ENCODE assay signal across 12 cellular contexts in the genomic region with DNA sequence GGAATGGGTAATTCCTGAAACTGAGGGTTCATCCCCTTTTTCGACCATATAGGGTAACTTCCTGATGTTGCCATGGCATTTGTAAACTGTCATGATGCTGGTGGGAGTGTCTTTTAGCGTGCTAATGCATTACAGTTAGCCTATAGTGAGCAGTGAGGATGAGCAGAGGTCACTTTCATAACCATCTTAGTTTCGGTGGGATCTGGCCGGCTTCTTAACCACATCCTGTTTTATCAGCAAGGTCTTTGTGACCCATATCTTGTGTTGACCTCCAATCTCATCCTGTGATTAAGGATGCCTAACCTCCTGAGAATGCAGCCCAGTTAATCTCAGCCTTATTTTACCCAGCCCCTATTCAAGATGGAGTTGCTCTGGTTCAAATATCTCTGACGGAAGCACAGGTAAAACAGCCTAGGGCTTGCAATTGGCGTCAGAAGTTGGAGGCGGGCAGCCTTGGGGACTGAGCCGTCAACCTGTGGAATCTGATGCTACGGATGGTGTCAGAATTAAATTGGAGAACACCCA. TPM values are rescaled to one million over a fixed set of nuclear protein-coding genes. Genes with fewer than 3 reads are reported as not detected.
A peak's percentile ranks its signal among the peaks of the same experiment; 100 is the strongest.
DNase-seq lines count a peak whose midpoint lies in the region; ATAC-seq and TF ChIP-seq lines count a peak whose summit lies in the region.
"Had no signal": no experiment of that assay in that cellular context is flagged by ENCODE, and none has a peak within 500 bp of the region (broad histone marks: within the 10 kb centered on the region; RNA-seq: fewer than 3 reads in every experiment).

No MANE protein-coding gene starts in this region.

- H3K27ac ChIP-seq in HUES64 (ENCODE audit: low read depth, low read length) (peak overlapping the region; percentile 87), SJCRH30 (no peak overlapping the region)

- no peak for TF ChIP-seq CTCF in fibroblast of mammary gland (conservative IDR thresholded peaks at IDR 0.05; ENCODE audit: control insufficient read depth, insufficient read depth, low read depth, low read length)

- H3K36me3 ChIP-seq in HUES64 (ENCODE audit: insufficient read depth, low read length) (no peaks in the 10 kb centered on the region), SJCRH30 (no peaks in the 10 kb centered on the region)

- DNase-seq in ELF-1 (ENCODE audit: low read depth, low spot score) (peak; percentile 66), fibroblast of mammary gland (ENCODE audit: low read depth) (peak; percentile 42), hypothalamus (lab: John Stamatoyannopoulos, UW) (no peak), SJCRH30 (no peak), DMS53 treated with DMSO at 0.1 percent for 48 hours (lab: John Stamatoyannopoulos, UW; ENCODE audit: unreplicated experiment) (no peak), NCI-H1436 treated with DMSO at 0.1 percent for 48 hours (lab: John Stamatoyannopoulos, UW) (no peak)
- DNase-seq: activated B cell treated with CpG ODN at 0.5 μM for 24 hours; central memory CD4-positive, alpha-beta T cell; DND-41 had no signal

- ATAC-seq in GM21515 (IDR thresholded peaks at IDR 0.05; ENCODE audit: unreplicated experiment) = peak; percentile 81
- ATAC-seq: left lobe of liver had no signal

- H3K4me1 ChIP-seq in HUES64 (ENCODE audit: insufficient read depth, low read length) (peaks cover 38% of the 10 kb centered on the region), SJCRH30 (no peaks in the 10 kb centered on the region)

- 85% methylated on average over 9 of the region's 9 CpGs for WGBS in HUES64

- H3K27me3 ChIP-seq in HUES64 (ENCODE audit: insufficient read depth, low read length) = no peaks in the 10 kb centered on the region
- H3K27me3 ChIP-seq in SJCRH30 = no peaks in the 10 kb centered on the region

- H3K9me3 ChIP-seq in HUES64 (ENCODE audit: insufficient read depth, low read depth, low read length) (peaks cover 10% of the 10 kb centered on the region), SJCRH30 (replicated peaks) (no peaks in the 10 kb centered on the region)

- H3K9ac ChIP-seq in HUES64 (ENCODE audit: low read depth, low read length) = peak overlapping the region; percentile 21; the same call in 1 of the 2 replicates

- H3K4me3 ChIP-seq in HUES64 (ENCODE audit: low read length) = no peak overlapping the region
- no peak overlapping the region for H3K4me3 ChIP-seq in fibroblast of mammary gland (ENCODE audit: control insufficient read depth, low read depth, low read length)
- no peak overlapping the region for H3K4me3 ChIP-seq in SJCRH30

RNA-seq across cellular contexts. Expression of gene RALBP1, which starts 19.5 kb away (rescaled TPM):
- 41.0 TPM for polyA plus RNA-seq in HUES64 (2013, experiment 1 of 2)
- polyA plus RNA-seq in HUES64 (2013, experiment 2 of 2) = 46.3 TPM
- 29.7 and 34.7 TPM in 2 replicates for total RNA-seq in SJCRH30 (2014; rRNA removed; shearing (Covaris generic))

Comparison
In these comparisons a context has a peak if more than half of its experiments do, and no peak if none do; other contexts are left out.
1. DNase-seq: peak in ELF-1 (single experiment) and fibroblast of mammary gland (single experiment); none in hypothalamus (0 of 51), SJCRH30 (0 of 2), DMS53 treated with DMSO at 0.1 percent for 48 hours (single experiment) and NCI-H1436 treated with DMSO at 0.1 percent for 48 hours (single experiment).